Comparison of ENCODE assay signal across 23 cellular contexts in genomic region chr1:245370175-245370825, GRCh38.
"Had no signal": no experiment of that assay in that cellular context is flagged by ENCODE, and none has a peak within 500 bp of the region (broad histone marks: within the 10 kb centered on the region; RNA-seq: fewer than 3 reads in every experiment).

No MANE protein-coding gene starts in this region.

- H3K27me3 ChIP-seq: colonic mucosa, esophagus squamous epithelium, right atrium auricular region, sigmoid colon, spleen, testis, tibial artery, upper lobe of left lung had no signal

- H3K27ac ChIP-seq: colonic mucosa, esophagus squamous epithelium, prostate gland, right atrium auricular region, sigmoid colon, spleen, testis, tibial artery, upper lobe of left lung had no signal

- DNase-seq: colonic mucosa; effector memory CD8-positive, alpha-beta T cell; erythroblast; esophagus squamous epithelium; foreskin melanocyte; immature natural killer cell; islet precursor cell; mucosa of descending colon; naive B cell; nephron progenitor cell; sigmoid colon; spleen; stimulated activated CD4-positive, alpha-beta T cell treated with anti-CD3 and anti-CD28 coated beads, Interleukin-4, amount 100 ng/mL, for 4 hours; stimulated activated naive CD8-positive, alpha-beta T cell treated with anti-CD3 and anti-CD28 coated beads, Interleukin-15, Interleukin-2, amounts not matched to agents 100 U/mL and 50 U/mL, for 24 hours; tibial artery had no signal

- H3K4me3 ChIP-seq: colonic mucosa, esophagus squamous epithelium, lung, mucosa of descending colon, prostate gland, right atrium auricular region, sigmoid colon, spleen, testis, tibial artery, upper lobe of left lung had no signal

- FAIRE-seq: endometrium, urothelium cell line had no signal

- H3K9me3 ChIP-seq: colonic mucosa, esophagus squamous epithelium, mucosa of descending colon, prostate gland, right atrium auricular region, sigmoid colon, spleen, testis, tibial artery, upper lobe of left lung had no signal

- ATAC-seq: effector memory CD8-positive, alpha-beta T cell; mucosa of descending colon; stimulated activated memory B cell treated with anti-CD40 and anti-IgM and Interleukin-4, amounts not matched to agents 10 μg/mL and 1 μg/mL and 100 μg/mL, for 72 hours; stimulated activated naive CD8-positive, alpha-beta T cell treated with anti-CD3 and anti-CD28 coated beads, Interleukin-15, Interleukin-2, amounts not matched to agents 100 U/mL and 50 U/mL, for 24 hours had no signal

- H3K4me1 ChIP-seq: colonic mucosa, esophagus squamous epithelium, prostate gland, right atrium auricular region, sigmoid colon, spleen, testis, tibial artery, upper lobe of left lung had no signal

- H3K36me3 ChIP-seq: colonic mucosa, esophagus squamous epithelium, prostate gland, right atrium auricular region, sigmoid colon, spleen, tibial artery, upper lobe of left lung had no signal
